8 cellular contexts compared by ENCODE assay signal in genomic region chr17:7351665-7352558, GRCh38.
DNase-seq lines count a peak whose midpoint lies in the region; ATAC-seq and TF ChIP-seq lines count a peak whose summit lies in the region.

Gene KCTD11, plus strand, starts transcription at chr17:7352162.

- peak within 1 kb of the TSS; percentile 74 for H3K4me3 ChIP-seq in retinal pigment epithelial cell (ENCODE audit: low read length)

- TF ChIP-seq CTCF in retinal pigment epithelial cell (conservative IDR thresholded peaks at IDR 0.05; ENCODE audit: low read depth, low read length), result peak; percentile 69

- no peaks in the 10 kb centered on the region for H3K27me3 Mint-ChIP-seq in T-helper 2 cell treated with Interferon-gamma antibody and Interleukin-4, amounts not matched to agents 5 μg/mL and 100 μg/mL, for 36 hours (ENCODE audit: low read depth)

- peaks cover 45% of the 10 kb centered on the region for H3K36me3 Mint-ChIP-seq in T-helper 2 cell treated with Interferon-gamma antibody and Interleukin-4, amounts not matched to agents 5 μg/mL and 100 μg/mL, for 36 hours (ENCODE audit: low read depth)

- peak within 1 kb of the TSS; percentile 80 for H3K4me3 Mint-ChIP-seq in T-helper 2 cell treated with Interferon-gamma antibody and Interleukin-4, amounts not matched to agents 5 μg/mL and 100 μg/mL, for 36 hours

- peak; percentile 51 for ATAC-seq in GM21515 (IDR thresholded peaks at IDR 0.05; ENCODE audit: unreplicated experiment)

- H3K27ac Mint-ChIP-seq in T-helper 2 cell treated with Interferon-gamma antibody and Interleukin-4, amounts not matched to agents 5 μg/mL and 100 μg/mL, for 36 hours, result peak within 1 kb of the TSS; percentile 76

- no peaks in the 10 kb centered on the region for H3K9me3 Mint-ChIP-seq in T-helper 2 cell treated with Interferon-gamma antibody and Interleukin-4, amounts not matched to agents 5 μg/mL and 100 μg/mL, for 36 hours

- DNase-seq in DMS114 treated with DMSO at 0.1 percent for 48 hours (lab: John Stamatoyannopoulos, UW; ENCODE audit: unreplicated experiment) (peak; percentile 63), HuH-7.5 (ENCODE audit: low spot score) (peak; percentile 88), astrocyte of the hippocampus (ENCODE audit: low read depth, low spot score) (peak; percentile 98), hippocampal formation (lab: John Stamatoyannopoulos, UW) (peak; percentile 68 to 84), retinal pigment epithelial cell (ENCODE audit: low read depth) (peak; percentile 68), NCI-H2107 treated with DMSO at 0.1 percent for 48 hours (lab: John Stamatoyannopoulos, UW; ENCODE audit: unreplicated experiment) (no peak)
- DNase-seq in T-helper 2 cell treated with Interferon-gamma antibody and Interleukin-4, amounts not matched to agents 5 μg/mL and 100 μg/mL, for 36 hours (ENCODE audit: low spot score), result peak; percentile 90

- H3K4me1 Mint-ChIP-seq in T-helper 2 cell treated with Interferon-gamma antibody and Interleukin-4, amounts not matched to agents 5 μg/mL and 100 μg/mL, for 36 hours (ENCODE audit: low read depth), result peaks cover 25% of the 10 kb centered on the region
